In the genomic region with DNA sequence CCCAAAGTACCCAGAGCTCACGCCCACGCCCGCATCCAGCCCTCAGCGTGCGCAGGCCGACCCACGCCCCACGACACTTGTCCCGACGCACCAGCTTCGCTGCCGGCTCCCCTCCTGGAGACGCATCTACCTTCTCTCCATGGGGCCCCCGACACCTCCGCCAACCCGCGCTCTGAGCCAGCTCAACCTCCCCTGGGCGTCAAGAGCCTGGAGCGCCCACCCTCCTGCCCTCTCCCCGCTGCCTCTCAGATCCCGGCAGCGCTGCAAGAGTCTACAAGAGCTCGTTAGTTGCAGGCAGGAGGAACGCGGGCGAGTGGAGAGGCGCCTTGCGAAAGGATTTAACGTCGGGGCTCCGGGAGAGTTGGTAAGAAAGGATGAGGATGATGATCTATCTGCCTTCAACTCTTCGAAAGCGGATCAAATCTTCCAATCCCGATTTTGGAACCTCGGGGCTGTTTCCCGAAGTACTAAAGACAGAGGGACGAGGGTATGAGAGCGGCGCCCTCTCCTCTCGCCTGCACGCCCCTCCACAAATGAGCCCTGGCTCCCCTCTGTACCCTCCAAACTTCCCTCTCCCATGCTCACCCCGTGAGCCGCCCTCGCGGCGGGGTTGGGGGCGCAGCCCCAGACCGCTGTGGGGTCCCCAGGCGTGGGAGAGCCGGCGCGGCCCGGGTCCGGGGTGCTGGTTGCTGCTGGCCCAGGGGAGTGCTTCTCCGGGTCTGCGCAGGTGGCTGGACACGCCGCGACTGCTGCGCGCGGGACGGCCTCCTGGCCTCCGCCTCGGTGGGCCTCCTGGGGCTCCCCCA, we compare ENCODE assay signal across 10 cellular contexts. TPM values are rescaled to one million over a fixed set of nuclear protein-coding genes. Genes with fewer than 3 reads are reported as not detected.
DNase-seq lines count a peak whose midpoint lies in the region; ATAC-seq and TF ChIP-seq lines count a peak whose summit lies in the region.
"Had no signal": no experiment of that assay in that cellular context is flagged by ENCODE, and none has a peak within 500 bp of the region (broad histone marks: within the 10 kb centered on the region; RNA-seq: fewer than 3 reads in every experiment).

No MANE protein-coding gene starts in this region.

- H3K4me3 Mint-ChIP-seq in activated T-cell treated with anti-CD3 and anti-CD28 coated beads, Interleukin-2, amount 50 U/mL, for 24 hours, result peak overlapping the region; percentile 27
- H3K4me3 Mint-ChIP-seq in memory B cell, result peak overlapping the region; percentile 14

- H3K4me1 Mint-ChIP-seq in activated T-cell treated with anti-CD3 and anti-CD28 coated beads, Interleukin-2, amount 50 U/mL, for 24 hours (ENCODE audit: low read depth), result peaks cover 37% of the 10 kb centered on the region
- peaks cover 35% of the 10 kb centered on the region for H3K4me1 Mint-ChIP-seq in memory B cell

- H3K9me3 ChIP-seq in tibial nerve, result no peaks in the 10 kb centered on the region

- no peaks in the 10 kb centered on the region for H3K36me3 ChIP-seq in tibial nerve

- H3K36me3 Mint-ChIP-seq in activated T-cell treated with anti-CD3 and anti-CD28 coated beads, Interleukin-2, amount 50 U/mL, for 24 hours (ENCODE audit: low read depth), result no peaks in the 10 kb centered on the region
- no peaks in the 10 kb centered on the region for H3K36me3 Mint-ChIP-seq in memory B cell

- in situ Hi-C loops in GM13977 (cut with MboI; ENCODE audit: low pct_unique_long_range_greater_than_20kb, low sequenced_read_pairs, unreplicated experiment), result no loop called here

- peak overlapping the region; percentile 60 to 84 (median 72) for H3K4me3 ChIP-seq in tibial nerve

- H3K4me1 ChIP-seq in tibial nerve, result peaks cover 0 to 52% (median 8%) of the 10 kb centered on the region in 4 donors

- peak overlapping the region in 3 of 4 donors; percentile 1 to 84 (median 81) for H3K27ac ChIP-seq in tibial nerve

- no peak for DNase-seq in activated T-cell treated with anti-CD3 and anti-CD28 coated beads, Interleukin-2, amount 50 U/mL, for 24 hours
- no peak for DNase-seq in activated T-cell treated with anti-CD3 and anti-CD28 coated beads, Interleukin-2, amount 50 U/mL, for 1 hour
- DNase-seq in dedifferentiated amniotic fluid mesenchymal stem cell (ENCODE audit: extremely low spot score) (peak; percentile 54), memory B cell (ENCODE audit: low spot score in 2 of 2) (peak in 1 of 2 donors; percentile 36), tibial nerve (ENCODE audit: low spot score in 2 of 2) (no peak), GM13977 (ENCODE audit: low spot score) (no peak)
- DNase-seq: activated CD4-positive, CD25-positive, alpha-beta regulatory T cell; DMS 273 treated with DMSO at 0.1 percent for 48 hours had no signal

- peaks cover 40% of the 10 kb centered on the region for H3K27me3 Mint-ChIP-seq in activated T-cell treated with anti-CD3 and anti-CD28 coated beads, Interleukin-2, amount 50 U/mL, for 24 hours
- peaks cover 13% of the 10 kb centered on the region for H3K27me3 Mint-ChIP-seq in memory B cell

- TF ChIP-seq CTCF in tibial nerve (IDR thresholded peaks at IDR 0.05) (no peak), GM13977 (IDR thresholded peaks at IDR 0.05; ENCODE audit: extremely low read depth, insufficient read depth, missing control alignments) (no peak)

- TF ChIP-seq EP300 in tibial nerve (IDR thresholded peaks at IDR 0.05), result no peak

- H3K27me3 ChIP-seq in tibial nerve, result no peaks in the 10 kb centered on the region

- H3K27ac Mint-ChIP-seq in activated T-cell treated with anti-CD3 and anti-CD28 coated beads, Interleukin-2, amount 50 U/mL, for 24 hours, result no peak overlapping the region
- H3K27ac Mint-ChIP-seq in memory B cell, result no peak overlapping the region

- 26 to 31% methylated on average over 41 to 46 of the region's 65 CpGs for WGBS in tibial nerve, 2 donors

- ATAC-seq in memory B cell (ENCODE audit: low read depth) (no peak), HG03108 (IDR thresholded peaks at IDR 0.05; ENCODE audit: unreplicated experiment) (no peak), GM19395 (IDR thresholded peaks at IDR 0.05; ENCODE audit: unreplicated experiment) (no peak)

- H3K9me3 Mint-ChIP-seq in activated T-cell treated with anti-CD3 and anti-CD28 coated beads, Interleukin-2, amount 50 U/mL, for 24 hours, result no peaks in the 10 kb centered on the region
- H3K9me3 Mint-ChIP-seq in memory B cell, result no peaks in the 10 kb centered on the region

- TF ChIP-seq POLR2A in tibial nerve (IDR thresholded peaks at IDR 0.05), result no peak

RNA-seq across cellular contexts. Expression of gene LTBP2, which starts 1.0 kb away (rescaled TPM):
- 100 to 1,000 TPM in 2 of 4 donors, 10 to 100 TPM in 2; 67.1 to 276 (median 134) TPM for total RNA-seq in tibial nerve
